Comparison of ENCODE assay signal across 10 cellular contexts in genomic region chr3:179196098-179196497, GRCh38. TPM values are rescaled to one million over a fixed set of nuclear protein-coding genes. Genes with fewer than 3 reads are reported as not detected.
DNase-seq lines count a peak whose midpoint lies in the region; ATAC-seq and TF ChIP-seq lines count a peak whose summit lies in the region.
"Had no signal": no experiment of that assay in that cellular context is flagged by ENCODE, and none has a peak within 500 bp of the region (broad histone marks: within the 10 kb centered on the region; RNA-seq: fewer than 3 reads in every experiment).

No MANE protein-coding gene starts in this region.

- H4K20me1 ChIP-seq in smooth muscle cell (ENCODE audit: low read depth), result peaks cover 74% of the 10 kb centered on the region

- H3K4me1 ChIP-seq in smooth muscle cell (ENCODE audit: low read depth) (peaks cover 10% of the 10 kb centered on the region), esophagus muscularis mucosa (peaks cover 12 to 49% (median 33%) of the 10 kb centered on the region in 4 donors)

- H3K36me3 Mint-ChIP-seq in activated naive CD8-positive, alpha-beta T cell treated with anti-CD3 and anti-CD28 coated beads, Interleukin-2, amount 50 U/mL, for 24 hours (ENCODE audit: low read depth), result peaks cover 6% of the 10 kb centered on the region

- H3K27ac Mint-ChIP-seq in activated naive CD8-positive, alpha-beta T cell treated with anti-CD3 and anti-CD28 coated beads, Interleukin-2, amount 50 U/mL, for 24 hours, result no peak overlapping the region

- intact Hi-C loops in esophagus muscularis mucosa (cut with DNase I), result no loop called here

- no peak overlapping the region for H3K4me3 Mint-ChIP-seq in activated naive CD8-positive, alpha-beta T cell treated with anti-CD3 and anti-CD28 coated beads, Interleukin-2, amount 50 U/mL, for 24 hours

- ATAC-seq in GM19035 (IDR thresholded peaks at IDR 0.05; ENCODE audit: unreplicated experiment), result peak; percentile 93
- ATAC-seq in HG03097 (IDR thresholded peaks at IDR 0.05; ENCODE audit: low FRiP score, unreplicated experiment), result peak; percentile 75
- peak; percentile 36 for ATAC-seq in activated naive CD8-positive, alpha-beta T cell treated with anti-CD3 and anti-CD28 coated beads, Interleukin-2, amount 50 U/mL, for 24 hours
- ATAC-seq: HCT116 had no signal

- H3K27me3 Mint-ChIP-seq in activated naive CD8-positive, alpha-beta T cell treated with anti-CD3 and anti-CD28 coated beads, Interleukin-2, amount 50 U/mL, for 24 hours, result no peaks in the 10 kb centered on the region

- WGBS in smooth muscle cell (ENCODE audit: low lambda C conversion rate), result 4% methylated on average over 1 of the region's 1 CpG
- WGBS in esophagus muscularis mucosa, result 18% methylated on average over 1 of the region's 1 CpG

- no peak overlapping the region for H3K27ac ChIP-seq in smooth muscle cell (ENCODE audit: low read depth)
- peak overlapping the region in 1 of 4 donors; percentile 15 for H3K27ac ChIP-seq in esophagus muscularis mucosa (replicated peaks in 1 of 4)
- no peak overlapping the region for H3K27ac ChIP-seq in coronary artery
- H3K27ac ChIP-seq: thoracic aorta had no signal

- H3K36me3 ChIP-seq in smooth muscle cell (ENCODE audit: low read depth) (no peaks in the 10 kb centered on the region), esophagus muscularis mucosa (peaks cover 0 to 5% (median 0%) of the 10 kb centered on the region in 4 donors)

- H3K9me3 ChIP-seq in smooth muscle cell (replicated peaks; ENCODE audit: low read depth), result no peaks in the 10 kb centered on the region
- no peaks in the 10 kb centered on the region for H3K9me3 ChIP-seq in esophagus muscularis mucosa
- H3K9me3 ChIP-seq: thoracic aorta had no signal

- no peak for TF ChIP-seq EP300 in esophagus muscularis mucosa (IDR thresholded peaks at IDR 0.05)

- no peak for TF ChIP-seq CTCF in AG09319 (IDR thresholded peaks at IDR 0.05; ENCODE audit: low read depth, low read length)
- TF ChIP-seq CTCF in smooth muscle cell (IDR thresholded peaks at IDR 0.05; ENCODE audit: borderline replicate concordance, insufficient read depth, poor library complexity, severe bottlenecking), result no peak
- no peak for TF ChIP-seq CTCF in esophagus muscularis mucosa (IDR thresholded peaks at IDR 0.05)
- no peak for TF ChIP-seq CTCF in coronary artery (IDR thresholded peaks at IDR 0.05)

- DNase-seq in AG09319 (ENCODE audit: extremely low read depth, low read depth) (peak; percentile 32), smooth muscle cell (lab: John Stamatoyannopoulos, UW; ENCODE audit: unreplicated experiment) (no peak), esophagus muscularis mucosa (ENCODE audit: extremely low spot score) (no peak), SKM-1 treated with dmso at 0.1 percent for 144 hours (lab: John Stamatoyannopoulos, UW; ENCODE audit: unreplicated experiment) (no peak), coronary artery (ENCODE audit: low spot score) (no peak)
- DNase-seq in activated naive CD8-positive, alpha-beta T cell treated with anti-CD3 and anti-CD28 coated beads, Interleukin-2, amount 50 U/mL, for 24 hours, result no peak

- peak overlapping the region; percentile 1 for H3K4me2 ChIP-seq in smooth muscle cell

- peaks cover 56% of the 10 kb centered on the region for H3K79me2 ChIP-seq in smooth muscle cell (ENCODE audit: low read depth)

- peaks cover 52% of the 10 kb centered on the region for H3K4me1 Mint-ChIP-seq in activated naive CD8-positive, alpha-beta T cell treated with anti-CD3 and anti-CD28 coated beads, Interleukin-2, amount 50 U/mL, for 24 hours

- H3F3A ChIP-seq in smooth muscle cell (ENCODE audit: low read depth), result no peaks in the 10 kb centered on the region

- H2AFZ ChIP-seq in smooth muscle cell (ENCODE audit: low read depth), result no peak overlapping the region

- H3K9me3 Mint-ChIP-seq in activated naive CD8-positive, alpha-beta T cell treated with anti-CD3 and anti-CD28 coated beads, Interleukin-2, amount 50 U/mL, for 24 hours, result no peaks in the 10 kb centered on the region

- H3K27me3 ChIP-seq in smooth muscle cell (ENCODE audit: low read depth) (no peaks in the 10 kb centered on the region), esophagus muscularis mucosa (no peaks in the 10 kb centered on the region)

- no peak overlapping the region for H3K9ac ChIP-seq in smooth muscle cell (ENCODE audit: low read depth)

- no peak for TF ChIP-seq POLR2A in esophagus muscularis mucosa (IDR thresholded peaks at IDR 0.05; ENCODE audit: low read depth)

- H3K4me3 ChIP-seq in smooth muscle cell (no peak overlapping the region), esophagus muscularis mucosa (no peak overlapping the region), coronary artery (no peak overlapping the region)
- H3K4me3 ChIP-seq: thoracic aorta had no signal

RNA-seq across cellular contexts. Expression of gene PIK3CA, which starts 47.9 kb away (rescaled TPM):
- 19.6 and 21.3 TPM in 2 replicates for total RNA-seq in smooth muscle cell
- polyA plus RNA-seq in smooth muscle cell, result 5.7 and 6.1 TPM in 2 replicates
- total RNA-seq in esophagus muscularis mucosa, result 10 to 100 TPM; 33.7 to 47.5 (median 36.0) TPM

RNA-seq across cellular contexts. Expression of gene KCNMB3, which starts 54.8 kb away (rescaled TPM):
- total RNA-seq in smooth muscle cell (0.49 and 2.3 TPM in 2 replicates), esophagus muscularis mucosa (1 to 10 TPM; 1.3 to 4.1 (median 2.9) TPM)
- polyA plus RNA-seq in smooth muscle cell, result 1.9 TPM in 1 of 2 replicates, not detected in the other

Comparison
In these comparisons a context has a peak if more than half of its experiments do, and no peak if none do; other contexts are left out.
1. ATAC-seq: peak in every context shown above with its lines; median percentile 93 in GM19035; 75 in HG03097; 36 in activated naive CD8-positive, alpha-beta T cell treated with anti-CD3 and anti-CD28 coated beads, Interleukin-2, amount 50 U/mL, for 24 hours.